In genomic region chr7:112665709-112666108, GRCh38 we compare ENCODE assay signal across 10 cellular contexts.
DNase-seq lines count a peak whose midpoint lies in the region; ATAC-seq and TF ChIP-seq lines count a peak whose summit lies in the region.
"Had no signal": no experiment of that assay in that cellular context is flagged by ENCODE, and none has a peak within 500 bp of the region (broad histone marks: within the 10 kb centered on the region; RNA-seq: fewer than 3 reads in every experiment).

No MANE protein-coding gene starts in this region.

- DNase-seq in MCF 10A (ENCODE audit: unreplicated experiment) (peak; percentile 18), breast epithelium (ENCODE audit: low spot score in 2 of 2) (no peak), WERI-Rb-1 (peak; percentile 44), left ventricle myocardium inferior (no peak), transverse colon (peak; percentile 59), ovary (no peak), EL (no peak)
- DNase-seq: AML-193, NCI-H187 treated with DMSO at 0.1 percent for 48 hours had no signal

- H3K9me3 ChIP-seq in breast epithelium: no peaks in the 10 kb centered on the region
- H3K9me3 ChIP-seq in WERI-Rb-1 (ENCODE audit: severe bottlenecking): no peaks in the 10 kb centered on the region
- H3K9me3 ChIP-seq in left ventricle myocardium inferior (replicated peaks): peaks cover 6% of the 10 kb centered on the region
- peaks cover 0 to 3% of the 10 kb centered on the region in 2 donors for H3K9me3 ChIP-seq in transverse colon
- H3K9me3 ChIP-seq in ovary: no peaks in the 10 kb centered on the region

- intact Hi-C loops in MCF 10A (cut with micrococcal nuclease): no loop called here
- intact Hi-C loops in breast epithelium (cut with DNase I; ENCODE audit: low total_unique reads): no loop called here
- intact Hi-C loops in left ventricle myocardium inferior (cut with micrococcal nuclease): no loop called here
- intact Hi-C loops in transverse colon (cut with DNase I; ENCODE audit: low total_unique reads): no loop called here
- intact Hi-C loops in ovary (cut with DNase I): no loop called here

- H3K36me3 Mint-ChIP-seq in MCF 10A (ENCODE audit: insufficient read depth, unreplicated experiment): no peaks in the 10 kb centered on the region

- POLR2A ChIA-PET in MCF 10A (lab: Yijun Ruan, JAX): interaction anchor here (0.7 kb wide), 1 partner anchor 1064 kb away, joined by 3 read pairs; no protein-coding TSS in a partner anchor

- in situ Hi-C loops in transverse colon (cut with MboI; ENCODE audit: low pct_ligation_motif_present in 1 of 4, low pct_unique_long_range_greater_than_20kb in 1 of 4, low sequenced_read_pairs in 3 of 4): no loop called here

- no peaks in the 10 kb centered on the region for H3K9me3 Mint-ChIP-seq in MCF 10A (ENCODE audit: unreplicated experiment)

- no peaks in the 10 kb centered on the region for H3K27me3 Mint-ChIP-seq in MCF 10A (ENCODE audit: insufficient read depth, unreplicated experiment)

- no TSS peak for BruUV-seq in MCF 10A (replicated peaks; lab: Mats Ljungman, UMichigan)

- H3K4me3 ChIP-seq in breast epithelium: no peak overlapping the region
- no peak overlapping the region for H3K4me3 ChIP-seq in WERI-Rb-1 (ENCODE audit: low read depth, low read length)
- no peak overlapping the region for H3K4me3 ChIP-seq in left ventricle myocardium inferior
- H3K4me3 ChIP-seq in transverse colon: no peak overlapping the region
- H3K4me3 ChIP-seq in ovary: no peak overlapping the region

- no peak for ATAC-seq in HG03135 (IDR thresholded peaks at IDR 0.05; ENCODE audit: unreplicated experiment)

- TF ChIP-seq CTCF in MCF 10A (IDR thresholded peaks at IDR 0.05; ENCODE audit: unreplicated experiment): no peak
- TF ChIP-seq CTCF in breast epithelium (IDR thresholded peaks at IDR 0.05): no peak
- peak; percentile 51; the same call in 1 of the 2 replicates for TF ChIP-seq CTCF in WERI-Rb-1 (IDR thresholded peaks at IDR 0.05; ENCODE audit: low read depth, low read length)
- TF ChIP-seq CTCF in left ventricle myocardium inferior (IDR thresholded peaks at IDR 0.05; ENCODE audit: borderline replicate concordance): peak; percentile 61
- TF ChIP-seq CTCF in transverse colon (IDR thresholded peaks at IDR 0.05): peak; percentile 30 to 42 (median 35)
- no peak for TF ChIP-seq CTCF in ovary (IDR thresholded peaks at IDR 0.05)

- no peaks in the 10 kb centered on the region for H3K4me1 Mint-ChIP-seq in MCF 10A (ENCODE audit: insufficient read depth, unreplicated experiment)

- CTCF ChIA-PET in MCF 10A (lab: Yijun Ruan, JAX): interaction anchor here (0.6 to 1.1 kb wide), 4 partner anchors 13 to 170 kb away, joined by 3 read pairs; no protein-coding TSS in a partner anchor

- TF ChIP-seq POLR2A in breast epithelium (IDR thresholded peaks at IDR 0.05) (no peak), transverse colon (IDR thresholded peaks at IDR 0.05) (no peak), ovary (IDR thresholded peaks at IDR 0.05) (no peak)

- H3K27ac ChIP-seq in breast epithelium (no peak overlapping the region), WERI-Rb-1 (no peak overlapping the region), left ventricle myocardium inferior (replicated peaks) (no peak overlapping the region), transverse colon (no peak overlapping the region), ovary (no peak overlapping the region)

- TF ChIP-seq EP300 in transverse colon (IDR thresholded peaks at IDR 0.05; ENCODE audit: low read depth) (no peak), ovary (IDR thresholded peaks at IDR 0.05) (no peak)

- H3K4me1 ChIP-seq in breast epithelium (no peaks in the 10 kb centered on the region), left ventricle myocardium inferior (no peaks in the 10 kb centered on the region), transverse colon (no peaks in the 10 kb centered on the region), ovary (ENCODE audit: insufficient read depth) (no peaks in the 10 kb centered on the region)

- H3K36me3 ChIP-seq in breast epithelium (no peaks in the 10 kb centered on the region), WERI-Rb-1 (no peaks in the 10 kb centered on the region), left ventricle myocardium inferior (no peaks in the 10 kb centered on the region), transverse colon (no peaks in the 10 kb centered on the region), ovary (no peaks in the 10 kb centered on the region)

- H3K27ac Mint-ChIP-seq in MCF 10A (ENCODE audit: low read depth, unreplicated experiment): no peak overlapping the region

- no peaks in the 10 kb centered on the region for H3K27me3 ChIP-seq in breast epithelium
- H3K27me3 ChIP-seq in WERI-Rb-1 (ENCODE audit: insufficient read depth, low read depth, severe bottlenecking): no peaks in the 10 kb centered on the region
- H3K27me3 ChIP-seq in left ventricle myocardium inferior (ENCODE audit: low read depth): no peaks in the 10 kb centered on the region
- no peaks in the 10 kb centered on the region for H3K27me3 ChIP-seq in transverse colon
- H3K27me3 ChIP-seq in ovary: peaks cover 2% of the 10 kb centered on the region

- H3K4me3 Mint-ChIP-seq in MCF 10A (ENCODE audit: unreplicated experiment): no peak overlapping the region

Comparison
In these comparisons a context has a peak if more than half of its experiments do, and no peak if none do; other contexts are left out.
1. DNase-seq: peak in MCF 10A (single experiment), WERI-Rb-1 (single experiment) and transverse colon (single experiment); none in breast epithelium (0 of 2), left ventricle myocardium inferior (single experiment), ovary (0 of 5) and EL (single experiment).
2. CTCF ChIP-seq: peak in WERI-Rb-1 (single experiment), left ventricle myocardium inferior (single experiment) and transverse colon (5 of 5); none in MCF 10A (single experiment), breast epithelium (0 of 3) and ovary (0 of 3).